Comparison of ENCODE assay signal across 8 cellular contexts in the genomic region with DNA sequence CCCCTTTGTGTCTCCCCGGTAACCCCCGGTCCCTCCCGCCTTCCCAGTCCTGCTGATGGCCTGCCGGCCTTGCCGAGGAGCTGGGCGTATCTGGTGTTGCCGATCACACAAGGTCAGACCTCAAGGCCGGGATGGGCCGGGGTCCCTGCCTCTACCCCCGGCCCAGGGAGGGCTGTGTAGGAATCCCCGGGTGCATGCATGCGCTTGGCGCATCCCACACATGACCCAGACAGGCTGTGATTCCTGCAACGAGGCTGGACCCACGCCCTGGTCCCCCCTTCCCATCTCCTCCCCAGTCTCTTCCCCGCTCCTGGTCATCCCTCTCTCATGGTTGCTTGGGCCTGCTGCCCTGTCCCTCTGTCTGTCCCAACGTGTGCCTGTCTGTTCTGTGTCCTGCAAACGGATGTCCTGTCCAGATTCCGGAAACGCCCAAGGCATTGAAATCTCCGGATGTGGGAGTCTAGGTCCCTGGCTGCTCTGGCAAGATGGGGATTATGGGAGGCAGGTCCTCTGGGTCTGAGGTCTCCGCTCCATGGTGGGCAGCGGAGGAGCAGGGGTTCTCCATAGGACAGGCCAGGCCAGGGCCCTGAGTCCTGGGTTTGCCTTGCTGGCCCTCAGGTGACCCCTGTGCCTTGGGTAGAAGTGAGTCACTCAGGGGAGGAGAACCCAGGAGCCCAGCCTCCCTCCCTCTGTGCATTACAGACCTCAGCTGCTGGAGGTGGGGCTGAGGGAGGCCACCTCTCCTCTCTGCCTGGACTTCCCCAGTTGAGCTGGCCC. TPM values are rescaled to one million over a fixed set of nuclear protein-coding genes. Genes with fewer than 3 reads are reported as not detected.
DNase-seq lines count a peak whose midpoint lies in the region; ATAC-seq and TF ChIP-seq lines count a peak whose summit lies in the region.

No MANE protein-coding gene starts in this region.

- WGBS in heart right ventricle, 2 donors, result 34 to 42% methylated on average over 23 of the region's 23 CpGs

- CTCF ChIA-PET in Caco-2 (lab: Charles Lee), result no interaction called here

- POLR2A ChIA-PET in Caco-2 (lab: Charles Lee), result no interaction called here

- H3K4me3 Mint-ChIP-seq in Caco-2 (ENCODE audit: unreplicated experiment), result peak overlapping the region; percentile 60
- peak overlapping the region; percentile 85 for H3K4me3 Mint-ChIP-seq in activated naive CD8-positive, alpha-beta T cell

- no peaks in the 10 kb centered on the region for H3K9me3 Mint-ChIP-seq in Caco-2 (ENCODE audit: unreplicated experiment)
- H3K9me3 Mint-ChIP-seq in activated naive CD8-positive, alpha-beta T cell (ENCODE audit: low read depth), result no peaks in the 10 kb centered on the region

- H3K4me1 Mint-ChIP-seq in Caco-2 (ENCODE audit: low read depth, unreplicated experiment), result peaks cover 17% of the 10 kb centered on the region
- peaks cover 48% of the 10 kb centered on the region for H3K4me1 Mint-ChIP-seq in activated naive CD8-positive, alpha-beta T cell (ENCODE audit: low read depth)

- H3K4me3 ChIP-seq in Caco-2 (ENCODE audit: low read depth, low read length) (peak overlapping the region; percentile 56), NB4 (ENCODE audit: low read depth, low read length) (no peak overlapping the region), heart right ventricle (peak overlapping the region; percentile 77 to 99 (median 93))

- H3K36me3 Mint-ChIP-seq in Caco-2 (ENCODE audit: insufficient read depth, unreplicated experiment), result peaks cover 6% of the 10 kb centered on the region
- H3K36me3 Mint-ChIP-seq in activated naive CD8-positive, alpha-beta T cell, result no peaks in the 10 kb centered on the region

- intact Hi-C loops in Caco-2 (cut with micrococcal nuclease; ENCODE audit: unreplicated experiment), result no loop called here
- intact Hi-C loops in heart right ventricle (cut with DNase I), result loop anchor here in 3 of 10 donors (5.0 kb wide), 1 partner anchor 38 kb away; no protein-coding TSS in a partner anchor
- intact Hi-C loops in sciatic nerve (cut with DNase I), result no loop called here

- H3K4me1 ChIP-seq in Caco-2, result peaks cover 18% of the 10 kb centered on the region
- peaks cover 5 to 72% (median 66%) of the 10 kb centered on the region in 9 donors for H3K4me1 ChIP-seq in heart right ventricle

- TF ChIP-seq POLR2A in NB4 (IDR thresholded peaks at IDR 0.05; ENCODE audit: extremely low read depth, insufficient read length), result no peak

- no peaks in the 10 kb centered on the region for H3K9me3 ChIP-seq in Caco-2
- H3K9me3 ChIP-seq in heart right ventricle, result no peaks in the 10 kb centered on the region

- DNase-seq in Caco-2 (peak in 1 of 2 experiments; percentile 38), NB4 (ENCODE audit: low read depth) (peak; percentile 64), heart right ventricle (peak; percentile 65 to 78), sciatic nerve (ENCODE audit: low spot score) (no peak), pons (ENCODE audit: low spot score) (no peak), 8988T (no peak)

- BruUV-seq in Caco-2 (replicated peaks; lab: Mats Ljungman, UMichigan), result TSS peak; percentile 16

- peak; percentile 55 to 86 (median 78) for ATAC-seq in heart right ventricle
- peak; percentile 70 for ATAC-seq in sciatic nerve
- ATAC-seq in HG03442 (IDR thresholded peaks at IDR 0.05; ENCODE audit: unreplicated experiment), result no peak

- H3K27me3 ChIP-seq in Caco-2 (replicated peaks; ENCODE audit: control insufficient read depth, insufficient read depth, low read length) (no peaks in the 10 kb centered on the region), heart right ventricle (no peaks in the 10 kb centered on the region)

- no peaks in the 10 kb centered on the region for H3K27me3 Mint-ChIP-seq in Caco-2 (ENCODE audit: insufficient read depth, unreplicated experiment)
- no peaks in the 10 kb centered on the region for H3K27me3 Mint-ChIP-seq in activated naive CD8-positive, alpha-beta T cell

- TF ChIP-seq CTCF in Caco-2 (IDR thresholded peaks at IDR 0.05; ENCODE audit: insufficient read depth in 1 of 2, low read depth in 1 of 2, low read length in 1 of 2, severe bottlenecking in 1 of 2, unreplicated experiment in 1 of 2), result no peak
- TF ChIP-seq CTCF in NB4 (IDR thresholded peaks at IDR 0.05; ENCODE audit: low read depth, low read length), result no peak
- no peak for TF ChIP-seq CTCF in heart right ventricle (IDR thresholded peaks at IDR 0.05)

- H3K27ac ChIP-seq in heart right ventricle, result peak overlapping the region; percentile 92 to 98 (median 96)

- H3K36me3 ChIP-seq in Caco-2 (ENCODE audit: control insufficient read depth, insufficient read depth, low read length) (no peaks in the 10 kb centered on the region; the same call in 1 of the 2 replicates), heart right ventricle (peaks cover 0 to 24% (median 0%) of the 10 kb centered on the region in 9 donors)

- peak overlapping the region; percentile 53 for H3K27ac Mint-ChIP-seq in Caco-2 (ENCODE audit: unreplicated experiment)
- H3K27ac Mint-ChIP-seq in activated naive CD8-positive, alpha-beta T cell, result peak overlapping the region; percentile 92

RNA-seq across cellular contexts. Expression of gene PKN1, which starts 1.6 kb away (rescaled TPM):
- total RNA-seq in Caco-2 (2022) (102 and 105 TPM in 2 replicates), heart right ventricle (100 to 1,000 TPM in 9 of 10 donors, 10 to 100 TPM in 1; 85.2 to 176 (median 126) TPM), sciatic nerve (116 TPM)
- 100 to 1,000 TPM; 108 to 146 TPM for polyA plus RNA-seq in heart right ventricle

RNA-seq across cellular contexts. Expression of gene DDX39A, which starts 15.6 kb away (rescaled TPM):
- total RNA-seq in Caco-2 (2022) (118 and 126 TPM in 2 replicates), heart right ventricle (10 to 100 TPM; 15.4 to 39.6 (median 21.7) TPM), sciatic nerve (44.2 TPM)
- 100 to 1,000 TPM in 1 of 2 donors, 10 to 100 TPM in 1; 78.3 to 110 TPM for polyA plus RNA-seq in heart right ventricle

RNA-seq across cellular contexts. Expression of gene PTGER1, which starts 40.4 kb away (rescaled TPM):
- total RNA-seq in Caco-2 (2022) (0.20 and 0.74 TPM in 2 replicates), heart right ventricle (under 1 TPM in 1 of 10 donors, not detected in 9; 0.17 TPM), sciatic nerve (2.4 TPM)
- under 1 TPM in 1 of 2 donors, not detected in 1; 0.16 TPM for polyA plus RNA-seq in heart right ventricle

RNA-seq across cellular contexts. Expression of gene ADGRE5, which starts 53.5 kb away (rescaled TPM):
- 24.8 and 34.8 TPM in 2 replicates for total RNA-seq in Caco-2 (2022)
- 10 to 100 TPM; 24.0 to 58.0 (median 32.8) TPM for total RNA-seq in heart right ventricle
- 10 to 100 TPM; 14.5 to 30.6 TPM for polyA plus RNA-seq in heart right ventricle
- total RNA-seq in sciatic nerve, result 38.7 TPM

Comparison
In these comparisons a context has a peak if more than half of its experiments do, and no peak if none do; other contexts are left out.
1. DNase-seq: peak in NB4 (single experiment) and heart right ventricle (2 of 2); none in sciatic nerve (single experiment), pons (single experiment) and 8988T (single experiment).